9 cellular contexts compared by ENCODE assay signal in the genomic region with DNA sequence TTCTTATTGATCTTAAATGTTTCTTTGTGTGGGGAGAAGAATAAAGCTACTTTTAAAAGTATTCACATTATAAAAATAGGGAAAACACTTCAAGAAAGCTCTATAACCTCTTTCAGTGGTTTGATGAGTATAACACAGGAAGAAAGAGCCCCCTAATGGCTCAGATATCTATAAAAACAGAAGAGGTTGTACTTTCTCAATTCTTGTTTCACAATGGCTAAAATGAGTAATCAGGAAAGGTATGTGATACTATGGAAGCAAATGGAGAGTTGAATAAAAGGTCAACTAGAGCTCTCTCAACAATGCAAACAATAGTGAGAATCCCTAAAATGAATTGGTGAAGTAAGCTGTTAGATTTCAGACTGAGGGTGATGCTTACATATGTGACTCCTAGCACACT.
DNase-seq lines count a peak whose midpoint lies in the region; FAIRE-seq and TF ChIP-seq lines count a peak whose summit lies in the region.
"Had no signal": no experiment of that assay in that cellular context is flagged by ENCODE, and none has a peak within 500 bp of the region (broad histone marks: within the 10 kb centered on the region; RNA-seq: fewer than 3 reads in every experiment).

No MANE protein-coding gene starts in this region.

- H3K4me1 ChIP-seq in prostate gland (replicated peaks) = no peaks in the 10 kb centered on the region

- H3K9me3 ChIP-seq in prostate gland = no peaks in the 10 kb centered on the region

- no peak overlapping the region for H3K4me3 ChIP-seq in fibroblast of villous mesenchyme (ENCODE audit: low read depth, low read length)
- no peak overlapping the region for H3K4me3 ChIP-seq in prostate gland

- peak; percentile 67 for FAIRE-seq in D721Med (lab: Jason Lieb, UNC)

- intact Hi-C loops in prostate gland (cut with DNase I) = no loop called here

- TF ChIP-seq CTCF in D721Med (IDR thresholded peaks at IDR 0.05; ENCODE audit: insufficient read depth, missing control alignments) (peak; percentile 30), fibroblast of villous mesenchyme (IDR thresholded peaks at IDR 0.05; ENCODE audit: insufficient read depth, low read depth, low read length) (no peak), prostate gland (IDR thresholded peaks at IDR 0.05) (no peak)

- no peaks in the 10 kb centered on the region for H3K36me3 ChIP-seq in prostate gland

- TF ChIP-seq POLR2A in prostate gland (IDR thresholded peaks at IDR 0.05) = no peak

- DNase-seq in D721Med (ENCODE audit: insufficient read length, low spot score) (no peak), HT1080 (ENCODE audit: low read depth) (peak; percentile 88), SIG-M5 (lab: John Stamatoyannopoulos, UW) (peak; percentile 2), fibroblast of villous mesenchyme (ENCODE audit: low read depth) (peak; percentile 10), GOT3 (lab: John Stamatoyannopoulos, UW) (no peak), prostate gland (ENCODE audit: low spot score) (no peak), COLO829 (ENCODE audit: low spot score) (no peak), activated T-cell treated with anti-CD3 and anti-CD28 coated beads for 4 hours (no peak)
- DNase-seq: amygdala had no signal

- no peak overlapping the region for H3K27ac ChIP-seq in prostate gland

- H3K27me3 ChIP-seq in prostate gland (replicated peaks; ENCODE audit: insufficient read depth) = no peaks in the 10 kb centered on the region

Comparison
In these comparisons a context has a peak if more than half of its experiments do, and no peak if none do; other contexts are left out.
1. DNase-seq: peak in HT1080 (single experiment), SIG-M5 (single experiment) and fibroblast of villous mesenchyme (single experiment); none in D721Med (single experiment), GOT3 (single experiment), prostate gland (single experiment), COLO829 (single experiment) and activated T-cell treated with anti-CD3 and anti-CD28 coated beads for 4 hours (single experiment).